25 cellular contexts compared by ENCODE assay signal in the genomic region with DNA sequence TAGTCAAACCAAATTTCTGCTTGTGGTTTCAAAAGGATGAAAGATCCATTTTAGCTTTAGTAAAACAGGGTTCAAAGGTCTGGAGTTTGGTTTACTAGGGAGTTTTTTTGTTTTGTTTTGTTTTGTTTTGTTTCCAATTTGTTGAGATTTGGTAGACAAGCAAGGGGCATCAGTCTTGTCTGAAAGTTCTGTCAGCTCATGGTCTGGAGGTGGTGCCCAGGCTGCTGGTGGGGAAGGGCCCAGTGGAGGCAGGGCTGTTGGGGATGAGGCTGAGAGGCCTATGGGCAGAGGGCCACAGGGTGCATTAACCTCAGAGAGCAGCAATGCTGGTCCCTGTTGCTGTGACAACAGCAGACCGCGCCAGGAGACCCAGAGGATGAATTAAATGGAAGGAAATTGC.
"Had no signal": no experiment of that assay in that cellular context is flagged by ENCODE, and none has a peak within 500 bp of the region (broad histone marks: within the 10 kb centered on the region; RNA-seq: fewer than 3 reads in every experiment).

No MANE protein-coding gene starts in this region.

- H3K27ac Mint-ChIP-seq: activated CD4-positive, alpha-beta memory T cell treated with anti-CD3 and anti-CD28 coated beads for 36 hours; activated CD4-positive, alpha-beta T cell treated with anti-CD3 and anti-CD28 coated beads, Interleukin-2, amount 10 ng/mL, durations not matched to agents 24 days and 14 days; activated naive CD4-positive, alpha-beta T cell treated with anti-CD3 and anti-CD28 coated beads, Interleukin-2, amount 10 ng/mL, durations not matched to agents 7 days and 5 days; activated T-cell treated with anti-CD3 and anti-CD28 coated beads, Interleukin-2, amount 50 U/mL, for 24 hours; naive thymus-derived CD4-positive, alpha-beta T cell; T-helper 17 cell; type B pancreatic cell had no signal

- H3K27me3 Mint-ChIP-seq: activated CD4-positive, alpha-beta memory T cell treated with anti-CD3 and anti-CD28 coated beads for 36 hours; activated CD4-positive, alpha-beta T cell treated with anti-CD3 and anti-CD28 coated beads, Interleukin-2, amount 10 ng/mL, durations not matched to agents 24 days and 14 days; activated T-cell treated with anti-CD3 and anti-CD28 coated beads, Interleukin-2, amount 50 U/mL, for 24 hours had no signal

- FAIRE-seq: colon had no signal

- H3K4me3 ChIP-seq: esophagus muscularis mucosa, heart right ventricle, right atrium auricular region had no signal

- H3K36me3 ChIP-seq: esophagus muscularis mucosa, heart right ventricle, right atrium auricular region, WERI-Rb-1 had no signal

- H3K4me1 Mint-ChIP-seq: central memory CD8-positive, alpha-beta T cell had no signal

- H3K36me3 Mint-ChIP-seq: activated naive CD4-positive, alpha-beta T cell treated with anti-CD3 and anti-CD28 coated beads, Interleukin-2, amount 10 ng/mL, durations not matched to agents 7 days and 5 days had no signal

- ATAC-seq: foreskin keratinocyte; naive thymus-derived CD4-positive, alpha-beta T cell; stimulated activated naive CD8-positive, alpha-beta T cell treated with anti-CD3 and anti-CD28 coated beads, Interleukin-15, Interleukin-2, amounts not matched to agents 100 U/mL and 50 U/mL, for 24 hours; T-helper 17 cell had no signal

- DNase-seq: activated CD4-positive, alpha-beta memory T cell treated with anti-CD3 and anti-CD28 coated beads for 36 hours; activated CD4-positive, alpha-beta T cell treated with anti-CD3 and anti-CD28 coated beads, Interleukin-2, amount 10 ng/mL, durations not matched to agents 24 days and 14 days; activated CD4-positive, CD25-positive, alpha-beta regulatory T cell treated with anti-CD3 and anti-CD28 coated beads, Interleukin-2, amount 50 U/mL, for 72 hours; activated CD8-positive, alpha-beta memory T cell treated with anti-CD3 and anti-CD28 coated beads, Interleukin-2, amount 50 U/mL, for 48 hours; activated gamma-delta T cell; activated naive CD4-positive, alpha-beta T cell treated with anti-CD3 and anti-CD28 coated beads, Interleukin-2, amount 10 ng/mL, durations not matched to agents 7 days and 5 days; activated T-cell treated with anti-CD3 and anti-CD28 coated beads, Interleukin-2, amount 50 U/mL, for 24 hours; dermis blood vessel endothelial cell; effector CD4-positive, alpha-beta T cell; foreskin keratinocyte; heart right ventricle; kidney glomerular epithelial cell; mammary epithelial cell; naive thymus-derived CD4-positive, alpha-beta T cell; stimulated activated CD4-positive, alpha-beta T cell treated with anti-CD3 and anti-CD28 coated beads, Interleukin-2, amount 100 ng/mL, for 48 hours; stimulated activated naive CD8-positive, alpha-beta T cell treated with anti-CD3 and anti-CD28 coated beads, Interleukin-15, Interleukin-2, amounts not matched to agents 100 U/mL and 50 U/mL, for 24 hours; T-helper 17 cell; T1000; WERI-Rb-1 had no signal

- H3K27me3 ChIP-seq: esophagus muscularis mucosa, foreskin keratinocyte, right atrium auricular region had no signal

- H3K4me3 Mint-ChIP-seq: activated CD4-positive, alpha-beta memory T cell treated with anti-CD3 and anti-CD28 coated beads for 36 hours; activated CD4-positive, alpha-beta T cell treated with anti-CD3 and anti-CD28 coated beads, Interleukin-2, amount 10 ng/mL, durations not matched to agents 24 days and 14 days; activated naive CD4-positive, alpha-beta T cell treated with anti-CD3 and anti-CD28 coated beads, Interleukin-2, amount 10 ng/mL, durations not matched to agents 7 days and 5 days; activated T-cell treated with anti-CD3 and anti-CD28 coated beads, Interleukin-2, amount 50 U/mL, for 24 hours; central memory CD8-positive, alpha-beta T cell; naive thymus-derived CD4-positive, alpha-beta T cell; neural crest cell; T-helper 17 cell; type B pancreatic cell had no signal

- H3K9me3 ChIP-seq: esophagus muscularis mucosa, right atrium auricular region had no signal

- H3K27ac ChIP-seq: esophagus muscularis mucosa, foreskin keratinocyte, WERI-Rb-1 had no signal
